9 cellular contexts compared by ENCODE assay signal in the genomic region with DNA sequence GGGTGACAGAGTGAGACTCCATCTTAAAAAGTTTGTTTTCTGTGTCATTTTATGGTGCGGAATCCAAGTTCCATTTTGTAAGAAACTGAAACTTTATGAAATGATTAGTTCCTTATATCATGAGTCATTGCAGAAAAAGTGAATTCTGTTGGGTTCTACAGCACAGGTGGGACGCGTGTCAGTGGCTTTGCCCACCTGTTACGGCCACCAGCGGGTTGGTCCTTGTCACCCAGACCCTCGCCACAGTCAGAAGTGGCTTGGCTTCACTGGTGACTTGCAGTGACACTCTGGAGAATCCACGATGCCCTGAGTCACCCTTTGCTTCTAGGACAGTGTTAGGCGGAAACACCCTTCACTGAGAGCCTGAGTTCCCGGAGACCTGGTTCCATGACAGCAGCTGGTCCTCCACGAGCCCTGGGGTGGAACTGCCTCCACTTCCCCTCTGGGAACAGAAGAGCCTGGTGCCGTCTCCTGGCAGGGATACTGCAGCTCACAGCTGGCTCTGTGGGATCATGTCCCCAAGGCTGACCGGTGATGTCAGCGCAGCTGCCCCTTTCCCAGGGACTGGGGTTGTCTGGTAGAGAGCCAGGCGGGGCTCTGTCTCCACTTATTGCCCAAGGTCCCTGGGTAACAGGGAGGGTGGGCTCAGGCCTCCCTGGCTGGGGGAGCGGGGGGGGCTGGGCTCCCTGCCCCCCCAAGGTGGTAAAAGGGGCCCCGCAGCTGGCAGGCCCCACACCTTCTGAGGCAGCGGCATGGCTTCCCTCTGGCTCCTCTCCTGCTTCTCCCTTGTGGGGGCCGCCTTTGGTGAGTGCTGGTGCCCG. TPM values are rescaled to one million over a fixed set of nuclear protein-coding genes. Genes with fewer than 3 reads are reported as not detected.
DNase-seq lines count a peak whose midpoint lies in the region; ATAC-seq and TF ChIP-seq lines count a peak whose summit lies in the region.
"Had no signal": no experiment of that assay in that cellular context is flagged by ENCODE, and none has a peak within 500 bp of the region (broad histone marks: within the 10 kb centered on the region; RNA-seq: fewer than 3 reads in every experiment).

A gene (plus strand): TSS at position 733 of the 821 bp plus-strand sequence. CDS start 20 bp downstream, at position 753.

- peak within 1 kb of the TSS; percentile 86 for H3K27ac ChIP-seq in DND-41 (ENCODE audit: low read length)
- no peak within 1 kb of the TSS for H3K27ac ChIP-seq in hepatocyte
- no peak within 1 kb of the TSS for H3K27ac ChIP-seq in WERI-Rb-1

- WGBS in hepatocyte (ENCODE audit: low lambda C conversion rate, missing lambda C conversion rate): 91% methylated on average over 17 of the region's 19 CpGs

- TF ChIP-seq CTCF in DND-41 (IDR thresholded peaks at IDR 0.05; ENCODE audit: borderline replicate concordance, extremely low read depth, low read length, poor library complexity, severe bottlenecking): no peak
- no peak for TF ChIP-seq CTCF in hepatocyte (IDR thresholded peaks at IDR 0.05; ENCODE audit: poor library complexity)
- no peak for TF ChIP-seq CTCF in WERI-Rb-1 (IDR thresholded peaks at IDR 0.05; ENCODE audit: low read depth, low read length)

- H3K9me3 ChIP-seq in DND-41 (ENCODE audit: insufficient read depth, low read length, severe bottlenecking) (no peaks in the 10 kb centered on the region), hepatocyte (ENCODE audit: low read depth) (no peaks in the 10 kb centered on the region), WERI-Rb-1 (ENCODE audit: severe bottlenecking) (no peaks in the 10 kb centered on the region)

- H4K20me1 ChIP-seq in DND-41 (ENCODE audit: insufficient read depth, low read length) (no peaks in the 10 kb centered on the region), hepatocyte (ENCODE audit: insufficient read depth, poor library complexity, severe bottlenecking) (no peaks in the 10 kb centered on the region)

- peaks cover 19% of the 10 kb centered on the region for H3K4me1 ChIP-seq in DND-41 (ENCODE audit: insufficient read depth, low read length)
- H3K4me1 ChIP-seq in hepatocyte (ENCODE audit: insufficient read depth): no peaks in the 10 kb centered on the region

- DNase-seq in DND-41 (no peak), hepatocyte (ENCODE audit: low spot score) (peak; percentile 4), OCI-M1 (lab: John Stamatoyannopoulos, UW) (no peak), NCI-H345 treated with DMSO at 0.1 percent for 48 hours (lab: John Stamatoyannopoulos, UW; ENCODE audit: unreplicated experiment) (no peak), WERI-Rb-1 (no peak), NCI-H526 (lab: John Stamatoyannopoulos, UW) (no peak)
- DNase-seq: NCI-H524 treated with DMSO at 0.1 percent for 48 hours had no signal

- no peaks in the 10 kb centered on the region for H3K36me3 ChIP-seq in DND-41 (ENCODE audit: insufficient read depth, low read length)
- H3K36me3 ChIP-seq in hepatocyte (replicated peaks; ENCODE audit: insufficient read depth, low read depth): no peaks in the 10 kb centered on the region
- H3K36me3 ChIP-seq in WERI-Rb-1: no peaks in the 10 kb centered on the region

- H3K9ac ChIP-seq in DND-41 (ENCODE audit: low read depth, low read length): peak within 1 kb of the TSS; percentile 39

- no peaks in the 10 kb centered on the region for H3K79me2 ChIP-seq in DND-41 (ENCODE audit: insufficient read depth, low read length)
- no peaks in the 10 kb centered on the region for H3K79me2 ChIP-seq in hepatocyte

- H3K4me2 ChIP-seq in DND-41 (ENCODE audit: insufficient read depth, low read length): peak within 1 kb of the TSS; percentile 74
- no peak within 1 kb of the TSS for H3K4me2 ChIP-seq in hepatocyte

- ATAC-seq in DND-41 (ENCODE audit: insufficient read depth, low read depth) (no peak), GM19395 (IDR thresholded peaks at IDR 0.05; ENCODE audit: unreplicated experiment) (peak; percentile 81), HG03565 (IDR thresholded peaks at IDR 0.05; ENCODE audit: unreplicated experiment) (peak; percentile 70)

- no peaks in the 10 kb centered on the region for H3K9me2 ChIP-seq in hepatocyte (replicated peaks; ENCODE audit: insufficient read depth)

- H3K27me3 ChIP-seq in DND-41 (ENCODE audit: insufficient read depth, low read length, poor library complexity) (no peaks in the 10 kb centered on the region), hepatocyte (no peaks in the 10 kb centered on the region), WERI-Rb-1 (ENCODE audit: insufficient read depth, low read depth, severe bottlenecking) (no peaks in the 10 kb centered on the region)

- H3K4me3 ChIP-seq in DND-41 (ENCODE audit: low read depth in 1 of 2, low read length in 2 of 2) (peak within 1 kb of the TSS in 1 of 2 experiments; percentile 43; a peak in 2 of 4 replicates), hepatocyte (no peak within 1 kb of the TSS), WERI-Rb-1 (ENCODE audit: low read depth, low read length) (no peak within 1 kb of the TSS)

- H2AFZ ChIP-seq in DND-41 (ENCODE audit: low read depth, low read length) (peak within 1 kb of the TSS; percentile 92), hepatocyte (no peak within 1 kb of the TSS)

RNA-seq across cellular contexts. Expression of the gene that starts here (rescaled TPM):
- total RNA-seq in hepatocyte: not detected in 2 replicates
- 0.21 and 0.26 TPM in 2 replicates for polyA plus RNA-seq in hepatocyte

Comparison
In these comparisons a context has a peak if more than half of its experiments do, and no peak if none do; other contexts are left out.
1. Peak in DNase-seq in hepatocyte; RNA of the gene not detected or under 1 TPM.